Comparison of ENCODE assay signal across 23 cellular contexts in genomic region chr1:228980232-228980969, GRCh38.
DNase-seq lines count a peak whose midpoint lies in the region; ATAC-seq and TF ChIP-seq lines count a peak whose summit lies in the region.
"Had no signal": no experiment of that assay in that cellular context is flagged by ENCODE, and none has a peak within 500 bp of the region (broad histone marks: within the 10 kb centered on the region; RNA-seq: fewer than 3 reads in every experiment).

No MANE protein-coding gene starts in this region.

- H3K4me3 Mint-ChIP-seq in H9 (no peak overlapping the region), endodermal cell (no peak overlapping the region)
- H3K4me3 Mint-ChIP-seq in stimulated activated effector memory CD8-positive, alpha-beta T cell treated with anti-CD3 and anti-CD28 coated beads, Interleukin-12 subunit alpha, Interleukin-12 subunit beta, amount 100 ng/mL, for 72 hours = no peak overlapping the region
- H3K4me3 Mint-ChIP-seq: CD4-positive, alpha-beta memory T cell had no signal

- ATAC-seq in HG03460 (IDR thresholded peaks at IDR 0.05; ENCODE audit: unreplicated experiment) = no peak
- no peak for ATAC-seq in stimulated activated effector memory CD8-positive, alpha-beta T cell treated with anti-CD3 and anti-CD28 coated beads, Interleukin-12 subunit alpha, Interleukin-12 subunit beta, amount 100 ng/mL, for 72 hours
- ATAC-seq: A549, HCT116, PC-3 had no signal

- H3K9ac ChIP-seq in H9 (ENCODE audit: extremely low read depth, insufficient read length, low read length) (no peak overlapping the region), endodermal cell (ENCODE audit: extremely low read depth, low read length, poor library complexity, severe bottlenecking) (no peak overlapping the region)
- H3K9ac ChIP-seq: BLaER1 treated with 17β-estradiol and CSF1 and Interleukin-3, amounts not matched to agents 10 nM and 100 nM; KMS-11; SK-N-SH had no signal

- H2AK5ac ChIP-seq in H9 (ENCODE audit: insufficient read length, low read length) = no peak overlapping the region

- H3K4ac ChIP-seq in H9 (ENCODE audit: low read depth, low read length) = no peak overlapping the region

- no peaks in the 10 kb centered on the region for H3K79me1 ChIP-seq in H9 (ENCODE audit: insufficient read depth, low read depth, low read length, poor library complexity, severe bottlenecking)

- H4K91ac ChIP-seq in H9 (ENCODE audit: insufficient read length, low read depth, low read length) = no peak overlapping the region

- H3K27me3 Mint-ChIP-seq in H9 (ENCODE audit: low read depth) = peaks cover 2% of the 10 kb centered on the region
- H3K27me3 Mint-ChIP-seq in endodermal cell (ENCODE audit: insufficient read depth) = no peaks in the 10 kb centered on the region

- no peak overlapping the region for H2BK120ac ChIP-seq in H9 (ENCODE audit: low read depth, low read length, poor library complexity, severe bottlenecking)

- no peak overlapping the region for H3K23ac ChIP-seq in H9 (ENCODE audit: insufficient read length, low read depth, low read length)

- no peak overlapping the region for H3T11ph ChIP-seq in H9 (ENCODE audit: low read length)

- H3K9me3 Mint-ChIP-seq in H9 (no peaks in the 10 kb centered on the region; a peak in 1 of 5 replicates), endodermal cell (no peaks in the 10 kb centered on the region)
- no peaks in the 10 kb centered on the region for H3K9me3 Mint-ChIP-seq in stimulated activated effector memory CD8-positive, alpha-beta T cell treated with anti-CD3 and anti-CD28 coated beads, Interleukin-12 subunit alpha, Interleukin-12 subunit beta, amount 100 ng/mL, for 72 hours
- H3K9me3 Mint-ChIP-seq: CD4-positive, alpha-beta memory T cell had no signal

- H3K27ac Mint-ChIP-seq in H9 (no peak overlapping the region), endodermal cell (no peak overlapping the region)
- H3K27ac Mint-ChIP-seq in stimulated activated effector memory CD8-positive, alpha-beta T cell treated with anti-CD3 and anti-CD28 coated beads, Interleukin-12 subunit alpha, Interleukin-12 subunit beta, amount 100 ng/mL, for 72 hours = no peak overlapping the region
- H3K27ac Mint-ChIP-seq: CD4-positive, alpha-beta memory T cell had no signal

- no peak overlapping the region for H2BK5ac ChIP-seq in H9 (ENCODE audit: insufficient read length, low read length)

- WGBS in H9 (ENCODE audit: extremely low coverage, insufficient read length, low lambda C conversion rate) = no CpG with 5 or more reads among the region's 9 CpGs
- WGBS in endodermal cell (ENCODE audit: insufficient coverage in 1 of 2, insufficient read length in 1 of 2), 2 experiments = 89 to 92% methylated on average over 5 to 7 of the region's 9 CpGs

- H3K4me1 Mint-ChIP-seq in H9 (peaks cover 31 to 35% of the 10 kb centered on the region in 2 experiments), endodermal cell (peaks cover 27% of the 10 kb centered on the region)
- H3K4me1 Mint-ChIP-seq in stimulated activated effector memory CD8-positive, alpha-beta T cell treated with anti-CD3 and anti-CD28 coated beads, Interleukin-12 subunit alpha, Interleukin-12 subunit beta, amount 100 ng/mL, for 72 hours = no peaks in the 10 kb centered on the region

- no peaks in the 10 kb centered on the region for H3K9me3 ChIP-seq in H9 (ENCODE audit: control insufficient read depth, low read depth, low read length)
- no peaks in the 10 kb centered on the region for H3K9me3 ChIP-seq in endodermal cell (ENCODE audit: control insufficient read depth, low read length)
- no peaks in the 10 kb centered on the region for H3K9me3 ChIP-seq in neutrophil
- H3K9me3 ChIP-seq: A549; BLaER1 treated with 17β-estradiol and CSF1 and Interleukin-3, amounts not matched to agents 10 nM and 100 nM; SK-N-SH had no signal

- H3K36me3 Mint-ChIP-seq in H9 (ENCODE audit: insufficient read depth in 1 of 3, low read depth in 3 of 3) = no peaks in the 10 kb centered on the region; a peak in 1 of 7 replicates
- H3K36me3 Mint-ChIP-seq in endodermal cell (ENCODE audit: low read depth) = no peaks in the 10 kb centered on the region
- no peaks in the 10 kb centered on the region for H3K36me3 Mint-ChIP-seq in stimulated activated effector memory CD8-positive, alpha-beta T cell treated with anti-CD3 and anti-CD28 coated beads, Interleukin-12 subunit alpha, Interleukin-12 subunit beta, amount 100 ng/mL, for 72 hours
- H3K36me3 Mint-ChIP-seq: CD4-positive, alpha-beta memory T cell had no signal

- H3K14ac ChIP-seq in H9 (ENCODE audit: insufficient read depth, low read length) = no peak overlapping the region

- no peaks in the 10 kb centered on the region for H4K20me1 ChIP-seq in H9 (ENCODE audit: control insufficient read depth, insufficient read depth, insufficient read length)
- H4K20me1 ChIP-seq: BLaER1 treated with 17β-estradiol and CSF1 and Interleukin-3, amounts not matched to agents 10 nM and 100 nM had no signal

- H3K23me2 ChIP-seq in H9 (ENCODE audit: insufficient read length, low read depth, low read length, poor library complexity, severe bottlenecking) = no peaks in the 10 kb centered on the region

- H3K36me3 ChIP-seq in endodermal cell (ENCODE audit: control insufficient read depth, insufficient read depth, low read length) (no peaks in the 10 kb centered on the region), neutrophil (no peaks in the 10 kb centered on the region)
- H3K36me3 ChIP-seq: BLaER1 treated with 17β-estradiol and CSF1 and Interleukin-3, amounts not matched to agents 10 nM and 100 nM had no signal

- no peak overlapping the region for H4K5ac ChIP-seq in H9 (ENCODE audit: insufficient read length, low read depth, low read length)

- DNase-seq in ELR (ENCODE audit: low read depth) (peak; percentile 10), H9 (peak; percentile 17), endodermal cell (peak; percentile 32), SKM-1 treated with dmso at 0.1 percent for 144 hours (lab: John Stamatoyannopoulos, UW; ENCODE audit: unreplicated experiment) (no peak)
- DNase-seq in stimulated activated effector memory CD8-positive, alpha-beta T cell treated with anti-CD3 and anti-CD28 coated beads, Interleukin-12 subunit alpha, Interleukin-12 subunit beta, amount 100 ng/mL, for 72 hours (ENCODE audit: low spot score in 2 of 2) = no peak
- DNase-seq: AML-193; CD4-positive, alpha-beta memory T cell; COR-L47; DMS53; GOT3; MM.1S; NCI-H2029; NCI-H446; NCI-H524 treated with DMSO at 0.1 percent for 48 hours; NCI-H774; PC-3; SK-N-SH had no signal

- H3K18ac ChIP-seq in H9 (ENCODE audit: insufficient read length, low read depth, low read length) = no peak overlapping the region

- H2BK20ac ChIP-seq in H9 (ENCODE audit: low read depth, low read length, poor library complexity, severe bottlenecking) = no peak overlapping the region

- H2BK15ac ChIP-seq in H9 (ENCODE audit: low read depth, low read length) = no peak overlapping the region

- no peak overlapping the region for H2AFZ ChIP-seq in H9 (ENCODE audit: low read length)

- no peaks in the 10 kb centered on the region; the same call in 1 of the 2 replicates for H3K4me1 ChIP-seq in H9 (ENCODE audit: insufficient read depth, low read length)
- H3K4me1 ChIP-seq in endodermal cell (ENCODE audit: control insufficient read depth, insufficient read depth, low read length) = no peaks in the 10 kb centered on the region
- peaks cover 71 to 72% of the 10 kb centered on the region in 2 experiments for H3K4me1 ChIP-seq in neutrophil (ENCODE audit: control insufficient read depth in 1 of 2, insufficient read depth in 1 of 2, low read depth in 1 of 2, low read length in 1 of 2)
- H3K4me1 ChIP-seq: A549 had no signal

- no peak overlapping the region for H2BK12ac ChIP-seq in H9 (ENCODE audit: insufficient read length, low read depth, low read length)

- no peak overlapping the region for H4K8ac ChIP-seq in H9 (replicated peaks; ENCODE audit: insufficient read length, low read depth, low read length)

- TF ChIP-seq CTCF in H9 (conservative IDR thresholded peaks at IDR 0.05) (no peak), endodermal cell (conservative IDR thresholded peaks at IDR 0.05) (no peak), neutrophil (IDR thresholded peaks at IDR 0.05) (no peak)

- H3K27ac ChIP-seq in H9 (ENCODE audit: insufficient read length, low read depth, low read length) (no peak overlapping the region), endodermal cell (ENCODE audit: low read depth, low read length) (no peak overlapping the region), neutrophil (peak overlapping the region; percentile 12)
- H3K27ac ChIP-seq: A549; BLaER1 treated with 17β-estradiol and CSF1 and Interleukin-3, amounts not matched to agents 10 nM and 100 nM; KMS-11 had no signal

- H3K27me3 ChIP-seq in H9 (ENCODE audit: insufficient read depth, low read length) (no peaks in the 10 kb centered on the region), endodermal cell (ENCODE audit: control insufficient read depth, insufficient read depth, low read length, poor library complexity, severe bottlenecking) (no peaks in the 10 kb centered on the region), neutrophil (no peaks in the 10 kb centered on the region)
- H3K27me3 ChIP-seq: BLaER1 treated with 17β-estradiol and CSF1 and Interleukin-3, amounts not matched to agents 10 nM and 100 nM had no signal

- H3K4me3 ChIP-seq in endodermal cell (ENCODE audit: low read length) (no peak overlapping the region), neutrophil (ENCODE audit: low read depth in 1 of 2, low read length in 1 of 2) (no peak overlapping the region)
- H3K4me3 ChIP-seq: A549; BLaER1 treated with 17β-estradiol and CSF1 and Interleukin-3, amounts not matched to agents 10 nM and 100 nM had no signal

- H3K56ac ChIP-seq in H9 (ENCODE audit: insufficient read length, low read depth, low read length) = no peak overlapping the region

- H3K4me2 ChIP-seq in H9 (ENCODE audit: insufficient read depth, insufficient read length, low read length) = no peak overlapping the region
- H3K4me2 ChIP-seq: A549, KMS-11, SK-N-SH had no signal

- no peaks in the 10 kb centered on the region for H3K79me2 ChIP-seq in H9 (ENCODE audit: insufficient read depth, low read length)

Comparison
In these comparisons a context has a peak if more than half of its experiments do, and no peak if none do; other contexts are left out.
1. DNase-seq: peak in ELR (single experiment), H9 (single experiment) and endodermal cell (single experiment); none in stimulated activated effector memory CD8-positive, alpha-beta T cell treated with anti-CD3 and anti-CD28 coated beads, Interleukin-12 subunit alpha, Interleukin-12 subunit beta, amount 100 ng/mL, for 72 hours (0 of 2) and SKM-1 treated with dmso at 0.1 percent for 144 hours (single experiment).